Comparison of ENCODE assay signal across 12 cellular contexts in the genomic region with DNA sequence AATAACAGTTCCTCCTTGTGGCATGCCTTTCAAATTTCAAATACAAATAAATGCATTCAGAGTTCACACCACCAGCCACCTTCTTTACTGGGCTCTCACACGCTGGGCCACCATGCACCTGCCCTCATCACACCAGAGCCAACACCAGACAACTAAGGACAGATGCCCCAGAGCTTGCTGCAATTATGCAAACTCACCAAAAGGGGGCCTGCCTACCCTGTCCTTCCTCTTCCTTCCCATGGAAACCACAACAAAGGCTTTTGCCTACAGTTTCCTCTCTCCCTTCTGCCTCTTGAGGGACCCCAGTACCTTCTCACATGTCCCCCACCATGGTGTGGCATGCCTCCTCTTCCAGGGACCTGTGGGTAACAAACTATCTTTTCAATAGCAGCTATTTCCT.
DNase-seq lines count a peak whose midpoint lies in the region; ATAC-seq and TF ChIP-seq lines count a peak whose summit lies in the region.
"Had no signal": no experiment of that assay in that cellular context is flagged by ENCODE, and none has a peak within 500 bp of the region (broad histone marks: within the 10 kb centered on the region; RNA-seq: fewer than 3 reads in every experiment).

No MANE protein-coding gene starts in this region.

- H3K9me3 Mint-ChIP-seq in nephron progenitor cell = no peaks in the 10 kb centered on the region
- no peaks in the 10 kb centered on the region for H3K9me3 Mint-ChIP-seq in activated CD8-positive, alpha-beta T cell treated with anti-CD3 and anti-CD28 coated beads for 36 hours

- H3K36me3 Mint-ChIP-seq in nephron progenitor cell (ENCODE audit: low read depth) = no peaks in the 10 kb centered on the region
- no peaks in the 10 kb centered on the region for H3K36me3 Mint-ChIP-seq in activated CD8-positive, alpha-beta T cell treated with anti-CD3 and anti-CD28 coated beads for 36 hours (ENCODE audit: low read depth)

- no peak overlapping the region for H3K27ac Mint-ChIP-seq in nephron progenitor cell
- no peak overlapping the region for H3K27ac Mint-ChIP-seq in activated CD8-positive, alpha-beta T cell treated with anti-CD3 and anti-CD28 coated beads for 36 hours
- H3K27ac Mint-ChIP-seq: T-helper 17 cell had no signal

- H3K4me3 ChIP-seq in GM12864 (ENCODE audit: low read depth, low read length) (no peak overlapping the region), astrocyte of the cerebellum (ENCODE audit: low read depth, low read length) (no peak overlapping the region)
- H3K4me3 ChIP-seq: tibial artery had no signal

- H3K27me3 Mint-ChIP-seq in nephron progenitor cell (ENCODE audit: low read depth, poor library complexity) = no peaks in the 10 kb centered on the region
- H3K27me3 Mint-ChIP-seq in activated CD8-positive, alpha-beta T cell treated with anti-CD3 and anti-CD28 coated beads for 36 hours = no peaks in the 10 kb centered on the region
- H3K27me3 Mint-ChIP-seq: T-helper 17 cell had no signal

- TF ChIP-seq CTCF in GM12864 (IDR thresholded peaks at IDR 0.05; ENCODE audit: low read depth, low read length, missing control alignments) (peak; percentile 20), astrocyte of the cerebellum (IDR thresholded peaks at IDR 0.05; ENCODE audit: low read depth, low read length, missing control alignments) (peak; percentile 17), nephron progenitor cell (IDR thresholded peaks at IDR 0.05) (peak; percentile 32), GM10266 (IDR thresholded peaks at IDR 0.05; ENCODE audit: control insufficient read depth, insufficient read depth, low read depth, missing control alignments) (no peak)
- TF ChIP-seq CTCF in activated CD8-positive, alpha-beta T cell treated with anti-CD3 and anti-CD28 coated beads for 36 hours (IDR thresholded peaks at IDR 0.05) = no peak

- H3K4me3 Mint-ChIP-seq in nephron progenitor cell = no peak overlapping the region
- H3K4me3 Mint-ChIP-seq in activated CD8-positive, alpha-beta T cell treated with anti-CD3 and anti-CD28 coated beads for 36 hours = no peak overlapping the region
- H3K4me3 Mint-ChIP-seq: activated T-cell treated with anti-CD3 and anti-CD28 coated beads, Interleukin-2, amount 50 U/mL, for 4 hours; T-helper 17 cell had no signal

- CTCF ChIA-PET in activated CD8-positive, alpha-beta T cell treated with anti-CD3 and anti-CD28 coated beads for 36 hours (lab: Charles Lee) = no interaction called here

- intact Hi-C loops in activated CD8-positive, alpha-beta T cell treated with anti-CD3 and anti-CD28 coated beads for 36 hours (cut with micrococcal nuclease) = no loop called here
- intact Hi-C loops in cardiac septum (cut with DNase I) = no loop called here

- ATAC-seq in activated CD8-positive, alpha-beta T cell treated with anti-CD3 and anti-CD28 coated beads for 36 hours = no peak
- ATAC-seq: activated T-cell treated with anti-CD3 and anti-CD28 coated beads, Interleukin-2, amount 50 U/mL, for 4 hours; T-helper 17 cell had no signal

- POLR2A ChIA-PET in activated CD8-positive, alpha-beta T cell treated with anti-CD3 and anti-CD28 coated beads for 36 hours (lab: Charles Lee) = no interaction called here

- no peaks in the 10 kb centered on the region for H3K4me1 Mint-ChIP-seq in nephron progenitor cell
- H3K4me1 Mint-ChIP-seq in activated CD8-positive, alpha-beta T cell treated with anti-CD3 and anti-CD28 coated beads for 36 hours (ENCODE audit: low read depth) = no peaks in the 10 kb centered on the region
- H3K4me1 Mint-ChIP-seq: T-helper 17 cell had no signal

- DNase-seq in GM12864 (ENCODE audit: low read depth) (no peak), HT-29 (ENCODE audit: low spot score) (peak; percentile 13), astrocyte of the cerebellum (ENCODE audit: low read depth) (no peak), nephron progenitor cell (peak; percentile 9), cardiac septum (ENCODE audit: low spot score) (no peak), GM10266 (ENCODE audit: extremely low spot score) (no peak)
- no peak for DNase-seq in activated CD8-positive, alpha-beta T cell treated with anti-CD3 and anti-CD28 coated beads for 36 hours
- DNase-seq: activated T-cell treated with anti-CD3 and anti-CD28 coated beads, Interleukin-2, amount 50 U/mL, for 4 hours; cortex of kidney; NCI-H2227 treated with DMSO at 0.1 percent for 48 hours; T-helper 17 cell; tibial artery had no signal

- in situ Hi-C loops in astrocyte of the cerebellum (cut with HindIII; ENCODE audit: low sequenced_read_pairs) = loop anchor here (5.0 kb wide), 1 partner anchor 73 kb away; no protein-coding TSS in a partner anchor

Comparison
In these comparisons a context has a peak if more than half of its experiments do, and no peak if none do; other contexts are left out.
1. DNase-seq: peak in HT-29 (single experiment) and nephron progenitor cell (single experiment); none in GM12864 (single experiment), astrocyte of the cerebellum (single experiment), activated CD8-positive, alpha-beta T cell treated with anti-CD3 and anti-CD28 coated beads for 36 hours (single experiment), cardiac septum (single experiment) and GM10266 (single experiment).
2. CTCF ChIP-seq: peak in GM12864 (single experiment), astrocyte of the cerebellum (single experiment) and nephron progenitor cell (single experiment); none in activated CD8-positive, alpha-beta T cell treated with anti-CD3 and anti-CD28 coated beads for 36 hours (single experiment) and GM10266 (single experiment).